ENCODE assay signal across 8 cellular contexts in genomic region chr6:18265099-18265372, GRCh38. TPM values are rescaled to one million over a fixed set of nuclear protein-coding genes. Genes with fewer than 3 reads are reported as not detected.
DNase-seq lines count a peak whose midpoint lies in the region; ATAC-seq and TF ChIP-seq lines count a peak whose summit lies in the region.

No MANE protein-coding gene starts in this region.

- TF ChIP-seq CTCF in kidney epithelial cell (IDR thresholded peaks at IDR 0.05; ENCODE audit: insufficient read depth, low read length, poor library complexity, severe bottlenecking) = no peak

- H3K4me3 ChIP-seq in kidney epithelial cell (ENCODE audit: low read depth, low read length) (peak overlapping the region; percentile 80), thymus (ENCODE audit: low read length) (peak overlapping the region; percentile 97)

- H3K27me3 Mint-ChIP-seq in activated CD4-positive, alpha-beta T cell treated with anti-CD3 and anti-CD28 coated beads, Interleukin-2, amount 10 ng/mL, durations not matched to agents 24 days and 14 days = no peaks in the 10 kb centered on the region
- H3K27me3 Mint-ChIP-seq in activated T-helper 2 cell treated with anti-CD3 and anti-CD28 coated beads, Interferon-gamma antibody, Interleukin-2, Interleukin-4, amounts not matched to agents 10 μg/mL and 5 μg/mL and 100 μg/mL, durations not matched to agents 14 hours and 24 hours and 36 hours (ENCODE audit: low read depth) = no peaks in the 10 kb centered on the region

- H3K27me3 ChIP-seq in kidney epithelial cell (ENCODE audit: control insufficient read depth, insufficient read depth, low read length) (no peaks in the 10 kb centered on the region), thymus (ENCODE audit: control insufficient read depth, insufficient read depth) (no peaks in the 10 kb centered on the region)

- peak overlapping the region; percentile 95 for H3K4me3 Mint-ChIP-seq in activated CD4-positive, alpha-beta T cell treated with anti-CD3 and anti-CD28 coated beads, Interleukin-2, amount 10 ng/mL, durations not matched to agents 24 days and 14 days
- H3K4me3 Mint-ChIP-seq in activated T-helper 2 cell treated with anti-CD3 and anti-CD28 coated beads, Interferon-gamma antibody, Interleukin-2, Interleukin-4, amounts not matched to agents 10 μg/mL and 5 μg/mL and 100 μg/mL, durations not matched to agents 14 hours and 24 hours and 36 hours (ENCODE audit: low read depth) = peak overlapping the region; percentile 81

- H3K27ac ChIP-seq in thymus (ENCODE audit: low read depth) = peak overlapping the region; percentile 98

- 16% methylated on average over 2 of the region's 2 CpGs for WGBS in thymus

- no peak for ATAC-seq in HG02973 (IDR thresholded peaks at IDR 0.05; ENCODE audit: unreplicated experiment)

- intact Hi-C loops in activated CD4-positive, alpha-beta T cell treated with anti-CD3 and anti-CD28 coated beads, Interleukin-2, amount 10 ng/mL, durations not matched to agents 24 days and 14 days (cut with micrococcal nuclease) = loop anchor here (2.0 kb wide), 2 partner anchors 54 to 150 kb away; no protein-coding TSS in a partner anchor
- intact Hi-C loops in activated T-helper 2 cell treated with anti-CD3 and anti-CD28 coated beads, Interferon-gamma antibody, Interleukin-2, Interleukin-4, amounts not matched to agents 10 μg/mL and 5 μg/mL and 100 μg/mL, durations not matched to agents 14 hours and 24 hours and 36 hours (cut with micrococcal nuclease) = loop anchor here (1.0 to 2.0 kb wide), 2 partner anchors 244 to 558 kb away; partner anchors contain the start of gene NUP153

- H3K4me1 ChIP-seq in thymus (ENCODE audit: control insufficient read depth, insufficient read depth, low read length) = peaks cover 23% of the 10 kb centered on the region

- H3K4me1 Mint-ChIP-seq in activated CD4-positive, alpha-beta T cell treated with anti-CD3 and anti-CD28 coated beads, Interleukin-2, amount 10 ng/mL, durations not matched to agents 24 days and 14 days = peaks cover 37% of the 10 kb centered on the region
- peaks cover 33% of the 10 kb centered on the region for H3K4me1 Mint-ChIP-seq in activated T-helper 2 cell treated with anti-CD3 and anti-CD28 coated beads, Interferon-gamma antibody, Interleukin-2, Interleukin-4, amounts not matched to agents 10 μg/mL and 5 μg/mL and 100 μg/mL, durations not matched to agents 14 hours and 24 hours and 36 hours (ENCODE audit: low read depth)

- H3K27ac Mint-ChIP-seq in activated CD4-positive, alpha-beta T cell treated with anti-CD3 and anti-CD28 coated beads, Interleukin-2, amount 10 ng/mL, durations not matched to agents 24 days and 14 days = peak overlapping the region; percentile 86
- peak overlapping the region; percentile 85 for H3K27ac Mint-ChIP-seq in activated T-helper 2 cell treated with anti-CD3 and anti-CD28 coated beads, Interferon-gamma antibody, Interleukin-2, Interleukin-4, amounts not matched to agents 10 μg/mL and 5 μg/mL and 100 μg/mL, durations not matched to agents 14 hours and 24 hours and 36 hours

- DNase-seq in activated CD4-positive, alpha-beta T cell treated with anti-CD3 and anti-CD28 coated beads, Interleukin-2, amount 10 ng/mL, durations not matched to agents 24 days and 14 days = no peak
- no peak for DNase-seq in activated CD4-positive, alpha-beta T cell treated with anti-CD3 and anti-CD28 coated beads, Interleukin-2, amount 50 U/mL, for 4 hours
- no peak for DNase-seq in activated T-helper 2 cell treated with anti-CD3 and anti-CD28 coated beads, Interferon-gamma antibody, Interleukin-2, Interleukin-4, amounts not matched to agents 10 μg/mL and 5 μg/mL and 100 μg/mL, durations not matched to agents 14 hours and 24 hours and 36 hours (ENCODE audit: low spot score)
- DNase-seq in kidney epithelial cell (ENCODE audit: low read depth) (no peak), cortex of kidney (lab: John Stamatoyannopoulos, UW) (no peak), Ammon's horn (ENCODE audit: low spot score) (no peak)

- no peaks in the 10 kb centered on the region for H3K9me3 Mint-ChIP-seq in activated CD4-positive, alpha-beta T cell treated with anti-CD3 and anti-CD28 coated beads, Interleukin-2, amount 10 ng/mL, durations not matched to agents 24 days and 14 days
- H3K9me3 Mint-ChIP-seq in activated T-helper 2 cell treated with anti-CD3 and anti-CD28 coated beads, Interferon-gamma antibody, Interleukin-2, Interleukin-4, amounts not matched to agents 10 μg/mL and 5 μg/mL and 100 μg/mL, durations not matched to agents 14 hours and 24 hours and 36 hours = peaks cover 5% of the 10 kb centered on the region

- H3K36me3 Mint-ChIP-seq in activated CD4-positive, alpha-beta T cell treated with anti-CD3 and anti-CD28 coated beads, Interleukin-2, amount 10 ng/mL, durations not matched to agents 24 days and 14 days (ENCODE audit: low read depth) = peaks cover 35% of the 10 kb centered on the region
- peaks cover 44% of the 10 kb centered on the region for H3K36me3 Mint-ChIP-seq in activated T-helper 2 cell treated with anti-CD3 and anti-CD28 coated beads, Interferon-gamma antibody, Interleukin-2, Interleukin-4, amounts not matched to agents 10 μg/mL and 5 μg/mL and 100 μg/mL, durations not matched to agents 14 hours and 24 hours and 36 hours (ENCODE audit: low read depth)

- H3K36me3 ChIP-seq in kidney epithelial cell (ENCODE audit: control insufficient read depth, insufficient read depth, low read length) (no peaks in the 10 kb centered on the region), thymus (ENCODE audit: control insufficient read depth, insufficient read depth) (no peaks in the 10 kb centered on the region)

- peaks cover 2% of the 10 kb centered on the region for H3K9me3 ChIP-seq in thymus (ENCODE audit: control insufficient read depth)

RNA-seq across cellular contexts. Expression of gene DEK, which starts 0.7 kb away (rescaled TPM):
- total RNA-seq in activated CD4-positive, alpha-beta T cell treated with anti-CD3 and anti-CD28 coated beads, Interleukin-2, amount 10 ng/mL, durations not matched to agents 24 days and 14 days = 170 and 175 TPM in 2 replicates
- total RNA-seq in activated T-helper 2 cell treated with anti-CD3 and anti-CD28 coated beads, Interferon-gamma antibody, Interleukin-2, Interleukin-4, amounts not matched to agents 10 μg/mL and 5 μg/mL and 100 μg/mL, durations not matched to agents 14 hours and 24 hours and 36 hours = 182 and 198 TPM in 2 replicates
- 65.9 and 89.4 TPM in 2 replicates for total RNA-seq in kidney epithelial cell
- polyA plus RNA-seq in thymus = 71.6 TPM
